ENCODE assay signal across 8 cellular contexts in genomic region chr1:15683411-15684039, GRCh38. TPM values are rescaled to one million over a fixed set of nuclear protein-coding genes. Genes with fewer than 3 reads are reported as not detected.
A peak's percentile ranks its signal among the peaks of the same experiment; 100 is the strongest.
DNase-seq lines count a peak whose midpoint lies in the region; ATAC-seq and TF ChIP-seq lines count a peak whose summit lies in the region.

No MANE protein-coding gene starts in this region.

- H3K9me3 Mint-ChIP-seq in naive thymus-derived CD8-positive, alpha-beta T cell, result no peaks in the 10 kb centered on the region

- no peaks in the 10 kb centered on the region for H3K27me3 ChIP-seq in effector memory CD4-positive, alpha-beta T cell (replicated peaks; ENCODE audit: control insufficient read depth, insufficient read depth, low read length, poor library complexity, severe bottlenecking)

- H3K36me3 ChIP-seq in effector memory CD4-positive, alpha-beta T cell (ENCODE audit: control insufficient read depth, insufficient read depth, low read length), result no peaks in the 10 kb centered on the region

- H3K4me3 ChIP-seq in AG09309 (ENCODE audit: control insufficient read depth, low read depth, low read length) (peak overlapping the region; percentile 93), NB4 (ENCODE audit: low read depth, low read length) (peak overlapping the region; percentile 64)
- H3K4me3 ChIP-seq in effector memory CD4-positive, alpha-beta T cell (ENCODE audit: insufficient read depth, low read depth, low read length, poor library complexity, severe bottlenecking), result peak overlapping the region; percentile 96

- peaks cover 16% of the 10 kb centered on the region for H3K4me1 ChIP-seq in effector memory CD4-positive, alpha-beta T cell (ENCODE audit: control insufficient read depth, insufficient read depth, low read length, poor library complexity, severe bottlenecking)

- POLR2A ChIA-PET in naive thymus-derived CD8-positive, alpha-beta T cell (lab: Charles Lee), result no interaction called here

- ATAC-seq in naive thymus-derived CD8-positive, alpha-beta T cell, result no peak

- peak overlapping the region; percentile 95 for H3K27ac ChIP-seq in effector memory CD4-positive, alpha-beta T cell (ENCODE audit: insufficient read depth, low read length, poor library complexity, severe bottlenecking)

- H3K27ac Mint-ChIP-seq in naive thymus-derived CD8-positive, alpha-beta T cell, result peak overlapping the region; percentile 69 to 97 (median 91)

- H3K4me1 Mint-ChIP-seq in naive thymus-derived CD8-positive, alpha-beta T cell, result peaks cover 13 to 54% (median 31%) of the 10 kb centered on the region in 4 donors

- H3K36me3 Mint-ChIP-seq in naive thymus-derived CD8-positive, alpha-beta T cell, result peaks cover 0 to 3% (median 1%) of the 10 kb centered on the region in 3 donors

- peak overlapping the region; percentile 52 to 92 (median 78) for H3K4me3 Mint-ChIP-seq in naive thymus-derived CD8-positive, alpha-beta T cell

- H3K9me3 ChIP-seq in effector memory CD4-positive, alpha-beta T cell (ENCODE audit: control insufficient read depth, low read length), result no peaks in the 10 kb centered on the region

- no peak for TF ChIP-seq CTCF in AG09309 (IDR thresholded peaks at IDR 0.05; ENCODE audit: control insufficient read depth, insufficient read depth, low read depth, low read length, missing control alignments)
- TF ChIP-seq CTCF in NB4 (IDR thresholded peaks at IDR 0.05; ENCODE audit: low read depth, low read length), result no peak
- no peak for TF ChIP-seq CTCF in GM20000 (IDR thresholded peaks at IDR 0.05; ENCODE audit: extremely low read depth, missing control alignments)

- DNase-seq in AG09309 (ENCODE audit: low read depth) (no peak), NB4 (ENCODE audit: low read depth) (no peak), OCI-M2 (lab: John Stamatoyannopoulos, UW; ENCODE audit: unreplicated experiment) (no peak), NCI-H345 treated with DMSO at 0.1 percent for 48 hours (lab: John Stamatoyannopoulos, UW; ENCODE audit: unreplicated experiment) (no peak), GM20000 (ENCODE audit: low spot score) (no peak), ureter (ENCODE audit: low spot score) (no peak)
- DNase-seq in effector memory CD4-positive, alpha-beta T cell, result no peak
- DNase-seq in naive thymus-derived CD8-positive, alpha-beta T cell, result peak in 1 of 10 donors; percentile 5

- H3K27me3 Mint-ChIP-seq in naive thymus-derived CD8-positive, alpha-beta T cell, result no peaks in the 10 kb centered on the region

- no peak for TF ChIP-seq POLR2A in NB4 (IDR thresholded peaks at IDR 0.05; ENCODE audit: extremely low read depth, insufficient read length)

RNA-seq across cellular contexts. Expression of gene PLEKHM2, which starts 0.6 kb away (rescaled TPM):
- 10 to 100 TPM; 60.3 to 66.7 TPM for total RNA-seq in naive thymus-derived CD8-positive, alpha-beta T cell
- polyA plus RNA-seq in naive thymus-derived CD8-positive, alpha-beta T cell, result 10 to 100 TPM in 1 of 3 donors, 1 to 10 TPM in 2; 5.4 to 13.8 (median 5.4) TPM
- 40.6 TPM for total RNA-seq in ureter

RNA-seq across cellular contexts. Expression of gene SLC25A34, which starts 52.5 kb away (rescaled TPM):
- 1 to 10 TPM; 2.6 to 3.5 TPM for total RNA-seq in naive thymus-derived CD8-positive, alpha-beta T cell
- under 1 TPM; 0.09 to 0.30 (median 0.13) TPM for polyA plus RNA-seq in naive thymus-derived CD8-positive, alpha-beta T cell
- total RNA-seq in ureter, result 3.9 TPM

RNA-seq across cellular contexts. Expression of gene TMEM82, which starts 58.8 kb away (rescaled TPM):
- total RNA-seq in naive thymus-derived CD8-positive, alpha-beta T cell, result not detected
- not detected for polyA plus RNA-seq in naive thymus-derived CD8-positive, alpha-beta T cell
- not detected for total RNA-seq in ureter
